9 cellular contexts compared by ENCODE assay signal in genomic region chr16:31009894-31010293, GRCh38. TPM values are rescaled to one million over a fixed set of nuclear protein-coding genes. Genes with fewer than 3 reads are reported as not detected.
DNase-seq lines count a peak whose midpoint lies in the region; ATAC-seq and TF ChIP-seq lines count a peak whose summit lies in the region.
"Had no signal": no experiment of that assay in that cellular context is flagged by ENCODE, and none has a peak within 500 bp of the region (broad histone marks: within the 10 kb centered on the region; RNA-seq: fewer than 3 reads in every experiment).

No MANE protein-coding gene starts in this region.

- peak; percentile 16 for TF ChIP-seq CTCF in HFF-Myc (IDR thresholded peaks at IDR 0.05; ENCODE audit: low read depth, low read length, missing control alignments)

- no peak overlapping the region for H3K4me3 ChIP-seq in CD4-positive, alpha-beta memory T cell (ENCODE audit: low read length in 2 of 2)
- H3K4me3 ChIP-seq in HFF-Myc (replicated peaks; ENCODE audit: low read depth, low read length): peak overlapping the region; percentile 30
- H3K4me3 ChIP-seq in naive thymus-derived CD4-positive, alpha-beta T cell (ENCODE audit: low read length): no peak overlapping the region
- H3K4me3 ChIP-seq: left ventricle myocardium inferior had no signal

- no peak for ATAC-seq in central memory CD8-positive, alpha-beta T cell (replicated peaks; ENCODE audit: extremely low read depth, poor library complexity, severe bottlenecking)
- peak; percentile 53 for ATAC-seq in naive thymus-derived CD4-positive, alpha-beta T cell
- no peak for ATAC-seq in GM21619 (IDR thresholded peaks at IDR 0.05; ENCODE audit: unreplicated experiment)

- no peaks in the 10 kb centered on the region for H3K36me3 Mint-ChIP-seq in CD4-positive, alpha-beta memory T cell
- H3K36me3 Mint-ChIP-seq in central memory CD8-positive, alpha-beta T cell (ENCODE audit: insufficient read depth): peaks cover 3% of the 10 kb centered on the region
- H3K36me3 Mint-ChIP-seq in naive thymus-derived CD4-positive, alpha-beta T cell: no peaks in the 10 kb centered on the region

- H3K9me3 Mint-ChIP-seq in CD4-positive, alpha-beta memory T cell: no peaks in the 10 kb centered on the region
- H3K9me3 Mint-ChIP-seq in central memory CD8-positive, alpha-beta T cell: no peaks in the 10 kb centered on the region
- no peaks in the 10 kb centered on the region for H3K9me3 Mint-ChIP-seq in naive thymus-derived CD4-positive, alpha-beta T cell

- H3K36me3 ChIP-seq in CD4-positive, alpha-beta memory T cell (ENCODE audit: insufficient read depth, low read length): no peaks in the 10 kb centered on the region
- H3K36me3 ChIP-seq in naive thymus-derived CD4-positive, alpha-beta T cell (ENCODE audit: control insufficient read depth in 2 of 3, insufficient read depth in 3 of 3, low read length in 3 of 3): no peaks in the 10 kb centered on the region
- H3K36me3 ChIP-seq: left ventricle myocardium inferior had no signal

- POLR2A ChIA-PET in CD4-positive, alpha-beta memory T cell (lab: Charles Lee; ENCODE audit: partially characterized antibody): no interaction called here
- POLR2A ChIA-PET in naive thymus-derived CD4-positive, alpha-beta T cell (lab: Charles Lee): interaction anchor here (0.6 kb wide), 1 partner anchor 109 kb away, joined by 4 read pairs; no protein-coding TSS in a partner anchor

- intact Hi-C loops in CD4-positive, alpha-beta memory T cell (cut with micrococcal nuclease): no loop called here
- intact Hi-C loops in naive thymus-derived CD4-positive, alpha-beta T cell (cut with micrococcal nuclease): loop anchor here (1.0 to 2.0 kb wide), 3 partner anchors 13 to 23 kb away; partner anchors contain the start of gene STX4 (in 2 of the 2)

- H3K27me3 Mint-ChIP-seq in CD4-positive, alpha-beta memory T cell: peaks cover 14 to 24% of the 10 kb centered on the region in 2 donors
- H3K27me3 Mint-ChIP-seq in central memory CD8-positive, alpha-beta T cell: peaks cover 59% of the 10 kb centered on the region
- H3K27me3 Mint-ChIP-seq in naive thymus-derived CD4-positive, alpha-beta T cell: peaks cover 0 to 63% (median 17%) of the 10 kb centered on the region in 5 donors

- peak overlapping the region; percentile 74 to 80 (median 78) for H3K4me3 Mint-ChIP-seq in CD4-positive, alpha-beta memory T cell
- H3K4me3 Mint-ChIP-seq in central memory CD8-positive, alpha-beta T cell: peak overlapping the region; percentile 9
- H3K4me3 Mint-ChIP-seq in naive thymus-derived CD4-positive, alpha-beta T cell: peak overlapping the region; percentile 31 to 91 (median 80)

- peak overlapping the region in 4 of 7 donors; percentile 22 to 85 (median 58) for H3K27ac Mint-ChIP-seq in CD4-positive, alpha-beta memory T cell
- H3K27ac Mint-ChIP-seq in central memory CD8-positive, alpha-beta T cell (ENCODE audit: low read depth): no peak overlapping the region
- peak overlapping the region in 6 of 9 donors; percentile 29 to 83 (median 62) for H3K27ac Mint-ChIP-seq in naive thymus-derived CD4-positive, alpha-beta T cell

- H3K27me3 ChIP-seq in CD4-positive, alpha-beta memory T cell (ENCODE audit: insufficient read depth, low read length): peaks cover 4% of the 10 kb centered on the region
- H3K27me3 ChIP-seq in naive thymus-derived CD4-positive, alpha-beta T cell (ENCODE audit: control insufficient read depth in 2 of 2, insufficient read depth in 2 of 2, low read length in 2 of 2): no peaks in the 10 kb centered on the region

- CTCF ChIA-PET in CD4-positive, alpha-beta memory T cell (lab: Charles Lee; ENCODE audit: partially characterized antibody): no interaction called here
- CTCF ChIA-PET in naive thymus-derived CD4-positive, alpha-beta T cell (lab: Charles Lee): no interaction called here

- peaks cover 7% of the 10 kb centered on the region for H3K4me1 ChIP-seq in CD4-positive, alpha-beta memory T cell (ENCODE audit: insufficient read depth, low read length)
- peaks cover 3 to 6% of the 10 kb centered on the region in 2 donors for H3K4me1 ChIP-seq in naive thymus-derived CD4-positive, alpha-beta T cell (ENCODE audit: control insufficient read depth in 2 of 2, insufficient read depth in 2 of 2, low read length in 2 of 2)
- H3K4me1 ChIP-seq: left ventricle myocardium inferior had no signal

- no peak for DNase-seq in CD4-positive, alpha-beta memory T cell
- DNase-seq in HFF-Myc (ENCODE audit: extremely low read depth, low read depth): no peak
- no peak for DNase-seq in central memory CD8-positive, alpha-beta T cell (ENCODE audit: low spot score in 2 of 2)
- no peak for DNase-seq in naive thymus-derived CD4-positive, alpha-beta T cell
- DNase-seq in DMS53 (lab: John Stamatoyannopoulos, UW): no peak
- DNase-seq in NCI-H2196 (lab: John Stamatoyannopoulos, UW; ENCODE audit: unreplicated experiment): no peak
- DNase-seq in SKM-1 treated with dmso at 0.1 percent for 144 hours (lab: John Stamatoyannopoulos, UW; ENCODE audit: unreplicated experiment): no peak
- DNase-seq: left ventricle myocardium inferior had no signal

- no peaks in the 10 kb centered on the region for H3K9me3 ChIP-seq in CD4-positive, alpha-beta memory T cell (ENCODE audit: control insufficient read depth in 1 of 2, low read length in 2 of 2)
- H3K9me3 ChIP-seq in naive thymus-derived CD4-positive, alpha-beta T cell (ENCODE audit: control insufficient read depth in 2 of 3, low read length in 3 of 3): no peaks in the 10 kb centered on the region
- H3K9me3 ChIP-seq: left ventricle myocardium inferior had no signal

- H3K4me1 Mint-ChIP-seq in CD4-positive, alpha-beta memory T cell: peaks cover 2 to 24% (median 15%) of the 10 kb centered on the region in 4 donors
- peaks cover 13% of the 10 kb centered on the region for H3K4me1 Mint-ChIP-seq in central memory CD8-positive, alpha-beta T cell
- H3K4me1 Mint-ChIP-seq in naive thymus-derived CD4-positive, alpha-beta T cell: peaks cover 13 to 31% (median 20%) of the 10 kb centered on the region in 7 donors

- H3K27ac ChIP-seq in CD4-positive, alpha-beta memory T cell (ENCODE audit: low read depth, low read length): no peak overlapping the region
- H3K27ac ChIP-seq in naive thymus-derived CD4-positive, alpha-beta T cell (ENCODE audit: low read depth, low read length): no peak overlapping the region
- H3K27ac ChIP-seq: left ventricle myocardium inferior had no signal

RNA-seq across cellular contexts. Expression of gene STX1B, which starts 0.5 kb away (rescaled TPM):
- 1 to 10 TPM; 1.5 to 2.4 TPM for total RNA-seq in CD4-positive, alpha-beta memory T cell
- not detected for polyA plus RNA-seq in CD4-positive, alpha-beta memory T cell
- 1 to 10 TPM; 1.7 to 5.2 (median 4.2) TPM for total RNA-seq in naive thymus-derived CD4-positive, alpha-beta T cell
- polyA plus RNA-seq in naive thymus-derived CD4-positive, alpha-beta T cell: under 1 TPM; 0.37 to 0.51 TPM

RNA-seq across cellular contexts. Expression of gene STX4, which starts 23.5 kb away (rescaled TPM):
- 100 to 1,000 TPM; 106 to 111 TPM for total RNA-seq in CD4-positive, alpha-beta memory T cell
- 10 to 100 TPM; 21.2 to 33.0 TPM for polyA plus RNA-seq in CD4-positive, alpha-beta memory T cell
- 100 to 1,000 TPM in 3 of 5 experiments, 10 to 100 TPM in 2; 77.9 to 114 (median 100) TPM for total RNA-seq in naive thymus-derived CD4-positive, alpha-beta T cell
- 10 to 100 TPM; 23.1 to 33.1 TPM for polyA plus RNA-seq in naive thymus-derived CD4-positive, alpha-beta T cell

RNA-seq across cellular contexts. Expression of gene HSD3B7, which starts 24.9 kb away (rescaled TPM):
- 1 to 10 TPM; 3.6 to 4.3 TPM for total RNA-seq in CD4-positive, alpha-beta memory T cell
- polyA plus RNA-seq in CD4-positive, alpha-beta memory T cell: 1 to 10 TPM in 1 of 2 donors, under 1 TPM in 1; 0.08 to 1.2 TPM
- 1 to 10 TPM in 4 of 5 experiments, under 1 TPM in 1; 0.66 to 7.0 (median 3.3) TPM for total RNA-seq in naive thymus-derived CD4-positive, alpha-beta T cell
- polyA plus RNA-seq in naive thymus-derived CD4-positive, alpha-beta T cell: under 1 TPM in 1 of 2 donors, not detected in 1; 0.08 TPM

RNA-seq across cellular contexts. Expression of gene SETD1A, which starts 52.3 kb away (rescaled TPM):
- total RNA-seq in CD4-positive, alpha-beta memory T cell: 10 to 100 TPM; 32.1 to 33.2 TPM
- 1 to 10 TPM in 1 of 2 donors, not detected in 1; 5.6 TPM for polyA plus RNA-seq in CD4-positive, alpha-beta memory T cell
- 10 to 100 TPM; 27.0 to 47.2 (median 36.8) TPM for total RNA-seq in naive thymus-derived CD4-positive, alpha-beta T cell
- polyA plus RNA-seq in naive thymus-derived CD4-positive, alpha-beta T cell: 1 to 10 TPM; 1.3 to 2.5 TPM

Comparison
In these comparisons a context has a peak if more than half of its experiments do, and no peak if none do; other contexts are left out.
1. H3K4me3 Mint-ChIP-seq: peak in every context shown above with its lines; median percentile 80 in naive thymus-derived CD4-positive, alpha-beta T cell; 78 in CD4-positive, alpha-beta memory T cell; 9 in central memory CD8-positive, alpha-beta T cell.